In the genomic region with DNA sequence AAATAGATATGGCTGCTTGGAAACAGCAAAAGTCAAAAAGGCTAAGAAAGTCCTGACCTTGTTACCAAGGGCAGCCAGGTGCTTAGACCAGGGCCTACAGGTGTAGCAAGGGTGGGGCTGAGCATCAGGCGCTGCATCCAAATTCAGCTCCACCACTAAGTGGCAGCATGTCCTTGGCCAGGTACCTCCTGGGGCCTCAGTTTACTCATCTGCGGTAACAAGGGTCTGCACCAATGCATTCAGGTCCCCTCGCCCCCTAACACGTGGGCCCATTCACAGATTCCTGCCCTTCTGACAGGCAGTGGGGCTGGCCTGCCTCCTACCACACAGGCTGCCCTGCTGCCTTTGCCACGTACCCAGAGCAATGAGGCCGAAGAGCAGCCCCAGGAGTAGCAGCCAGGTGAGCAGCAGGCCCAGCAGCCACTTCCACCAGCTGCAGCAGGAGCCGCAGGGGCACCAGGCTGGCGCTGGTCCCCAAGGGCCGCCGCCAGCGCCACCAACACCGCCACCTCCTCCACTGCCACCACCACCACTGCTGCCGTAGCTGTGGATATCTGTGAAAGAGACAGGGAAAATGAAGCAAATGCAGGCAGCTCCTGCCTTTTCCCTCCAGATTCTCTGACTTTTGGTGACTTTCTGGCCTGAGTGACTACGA, we compare ENCODE assay signal across 21 cellular contexts. TPM values are rescaled to one million over a fixed set of nuclear protein-coding genes. Genes with fewer than 3 reads are reported as not detected.
"Had no signal": no experiment of that assay in that cellular context is flagged by ENCODE, and none has a peak within 500 bp of the region (broad histone marks: within the 10 kb centered on the region; RNA-seq: fewer than 3 reads in every experiment).

No MANE protein-coding gene starts in this region.

- H3K4me1 Mint-ChIP-seq: activated CD4-positive, alpha-beta T cell treated with anti-CD3 and anti-CD28 coated beads, Interleukin-2, amount 10 ng/mL, durations not matched to agents 7 days and 5 days; stimulated activated effector memory CD8-positive, alpha-beta T cell treated with anti-CD3 and anti-CD28 coated beads, Interleukin-12 subunit alpha, Interleukin-12 subunit beta, amount 100 ng/mL, for 72 hours had no signal

- H3K4me3 Mint-ChIP-seq: activated CD4-positive, alpha-beta T cell treated with anti-CD3 and anti-CD28 coated beads, Interleukin-2, amount 10 ng/mL, durations not matched to agents 7 days and 5 days; activated CD8-positive, alpha-beta T cell treated with anti-CD3 and anti-CD28 coated beads, Interleukin-2, amount 10 ng/mL, durations not matched to agents 7 days and 5 days; activated T-cell treated with anti-CD3 and anti-CD28 coated beads, Interleukin-2, amount 50 U/mL, for 24 hours; naive thymus-derived CD8-positive, alpha-beta T cell; stimulated activated effector memory CD8-positive, alpha-beta T cell treated with anti-CD3 and anti-CD28 coated beads, Interleukin-12 subunit alpha, Interleukin-12 subunit beta, amount 100 ng/mL, for 72 hours had no signal

- H3K27ac ChIP-seq: brain microvascular endothelial cell, esophagus muscularis mucosa, heart right ventricle, parathyroid adenoma, sigmoid colon, tibial artery had no signal

- DNase-seq: activated CD4-positive, alpha-beta T cell treated with anti-CD3 and anti-CD28 coated beads, Interleukin-2, amount 10 ng/mL, durations not matched to agents 7 days and 5 days; activated CD8-positive, alpha-beta T cell treated with anti-CD3 and anti-CD28 coated beads, Interleukin-2, amount 10 ng/mL, durations not matched to agents 7 days and 5 days; activated naive CD4-positive, alpha-beta T cell treated with anti-CD3 and anti-CD28 coated beads, Interleukin-2, amount 50 U/mL, for 16 hours; activated T-cell treated with anti-CD3 and anti-CD28 coated beads, Interleukin-2, amount 50 U/mL, for 24 hours; aorta; brain microvascular endothelial cell; central memory CD4-positive, alpha-beta T cell; heart right ventricle; mesenchymal stem cell; naive thymus-derived CD8-positive, alpha-beta T cell; sigmoid colon; stimulated activated CD4-positive, alpha-beta T cell treated with anti-CD3 and anti-CD28 coated beads, Interleukin-4, amount 100 ng/mL, for 24 hours; T-helper 1 cell; T1000; tibial artery had no signal

- H3K27ac Mint-ChIP-seq: activated CD4-positive, alpha-beta T cell treated with anti-CD3 and anti-CD28 coated beads, Interleukin-2, amount 10 ng/mL, durations not matched to agents 7 days and 5 days; activated CD8-positive, alpha-beta T cell treated with anti-CD3 and anti-CD28 coated beads, Interleukin-2, amount 10 ng/mL, durations not matched to agents 7 days and 5 days; activated T-cell treated with anti-CD3 and anti-CD28 coated beads, Interleukin-2, amount 50 U/mL, for 24 hours; activated T-helper 2 cell treated with anti-CD3 and anti-CD28 coated beads, Interferon-gamma antibody, Interleukin-2, Interleukin-4, amounts not matched to agents 10 μg/mL and 5 μg/mL and 100 μg/mL, durations not matched to agents 14 hours and 24 hours and 36 hours; stimulated activated effector memory CD8-positive, alpha-beta T cell treated with anti-CD3 and anti-CD28 coated beads, Interleukin-12 subunit alpha, Interleukin-12 subunit beta, amount 100 ng/mL, for 72 hours had no signal

- H3K9me3 Mint-ChIP-seq: activated CD4-positive, alpha-beta T cell treated with anti-CD3 and anti-CD28 coated beads, Interleukin-2, amount 10 ng/mL, durations not matched to agents 7 days and 5 days; activated T-cell treated with anti-CD3 and anti-CD28 coated beads, Interleukin-2, amount 50 U/mL, for 24 hours; activated T-helper 2 cell treated with anti-CD3 and anti-CD28 coated beads, Interferon-gamma antibody, Interleukin-2, Interleukin-4, amounts not matched to agents 10 μg/mL and 5 μg/mL and 100 μg/mL, durations not matched to agents 14 hours and 24 hours and 36 hours; naive thymus-derived CD8-positive, alpha-beta T cell; stimulated activated effector memory CD8-positive, alpha-beta T cell treated with anti-CD3 and anti-CD28 coated beads, Interleukin-12 subunit alpha, Interleukin-12 subunit beta, amount 100 ng/mL, for 72 hours had no signal

- H3K27me3 ChIP-seq: brain microvascular endothelial cell, esophagus muscularis mucosa, heart right ventricle, sigmoid colon, tibial artery had no signal

- H3K9ac ChIP-seq: parathyroid adenoma had no signal

- H3K79me2 ChIP-seq: parathyroid adenoma had no signal

- H3K4me3 ChIP-seq: esophagus muscularis mucosa, heart right ventricle, sigmoid colon, tibial artery had no signal

- H3K27me3 Mint-ChIP-seq: activated CD4-positive, alpha-beta T cell treated with anti-CD3 and anti-CD28 coated beads, Interleukin-2, amount 10 ng/mL, durations not matched to agents 7 days and 5 days; activated T-cell treated with anti-CD3 and anti-CD28 coated beads, Interleukin-2, amount 50 U/mL, for 24 hours had no signal

- H3K4me1 ChIP-seq: esophagus muscularis mucosa, heart right ventricle, sigmoid colon, tibial artery had no signal

- H3K36me3 Mint-ChIP-seq: naive thymus-derived CD8-positive, alpha-beta T cell; stimulated activated effector memory CD8-positive, alpha-beta T cell treated with anti-CD3 and anti-CD28 coated beads, Interleukin-12 subunit alpha, Interleukin-12 subunit beta, amount 100 ng/mL, for 72 hours had no signal

- H2AFZ ChIP-seq: parathyroid adenoma had no signal

- ATAC-seq: activated CD4-positive, CD25-positive, alpha-beta regulatory T cell treated with anti-CD3 and anti-CD28 coated beads, Interleukin-2, amount 50 U/mL, for 24 hours; activated CD8-positive, alpha-beta T cell treated with anti-CD3 and anti-CD28 coated beads, Interleukin-2, amount 10 ng/mL, durations not matched to agents 7 days and 5 days; heart right ventricle; naive thymus-derived CD8-positive, alpha-beta T cell; stimulated activated effector memory CD8-positive, alpha-beta T cell treated with anti-CD3 and anti-CD28 coated beads, Interleukin-12 subunit alpha, Interleukin-12 subunit beta, amount 100 ng/mL, for 72 hours had no signal

- H3K36me3 ChIP-seq: brain microvascular endothelial cell, esophagus muscularis mucosa, heart right ventricle, sigmoid colon, tibial artery had no signal

- H3K9me3 ChIP-seq: esophagus muscularis mucosa, heart right ventricle, sigmoid colon, tibial artery had no signal

- FAIRE-seq: colon had no signal

RNA-seq across cellular contexts. Expression of a gene that starts 28.9 kb away (rescaled TPM):
- total RNA-seq: activated CD4-positive, alpha-beta T cell treated with anti-CD3 and anti-CD28 coated beads, Interleukin-2, amount 10 ng/mL, durations not matched to agents 7 days and 5 days; activated CD8-positive, alpha-beta T cell treated with anti-CD3 and anti-CD28 coated beads, Interleukin-2, amount 10 ng/mL, durations not matched to agents 7 days and 5 days; activated T-helper 2 cell treated with anti-CD3 and anti-CD28 coated beads, Interferon-gamma antibody, Interleukin-2, Interleukin-4, amounts not matched to agents 10 μg/mL and 5 μg/mL and 100 μg/mL, durations not matched to agents 14 hours and 24 hours and 36 hours; naive thymus-derived CD8-positive, alpha-beta T cell; sigmoid colon had no signal
- polyA plus RNA-seq: naive thymus-derived CD8-positive, alpha-beta T cell had no signal
